ENCODE assay signal across 28 cellular contexts in the genomic region with DNA sequence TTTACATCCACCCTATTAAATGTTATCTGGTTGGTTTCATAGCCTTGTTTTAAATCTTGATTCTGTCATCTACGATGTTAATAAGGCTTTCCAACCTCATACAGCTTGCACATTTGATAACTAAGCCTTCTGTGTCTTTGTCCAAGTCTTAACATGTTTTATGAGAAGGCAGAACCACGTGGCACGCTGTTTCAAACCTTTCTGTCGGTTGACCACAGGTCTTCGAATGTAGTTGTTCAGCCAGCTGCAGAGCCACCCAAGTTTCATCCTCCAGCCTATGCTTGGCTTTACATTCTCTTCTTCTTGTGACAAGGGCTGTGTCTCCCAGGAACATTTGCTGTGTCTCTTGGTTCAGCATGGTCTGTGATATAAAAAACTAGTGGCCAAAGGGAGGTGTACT. TPM values are rescaled to one million over a fixed set of nuclear protein-coding genes. Genes with fewer than 3 reads are reported as not detected.
A peak's percentile ranks its signal among the peaks of the same experiment; 100 is the strongest.
DNase-seq lines count a peak whose midpoint lies in the region; ATAC-seq, FAIRE-seq and TF ChIP-seq lines count a peak whose summit lies in the region.
"Had no signal": no experiment of that assay in that cellular context is flagged by ENCODE, and none has a peak within 500 bp of the region (broad histone marks: within the 10 kb centered on the region; RNA-seq: fewer than 3 reads in every experiment).

No MANE protein-coding gene starts in this region.

- peak; percentile 14 for DNase-seq in GM12865 (ENCODE audit: low read depth)
- no peak for DNase-seq in K562 (ENCODE audit: extremely low read depth in 1 of 4, low spot score in 3 of 4)
- peak; percentile 9 for DNase-seq in mesenteric fat pad (ENCODE audit: low spot score)
- DNase-seq in NCI-H2196 treated with DMSO at 0.1 percent for 48 hours (lab: John Stamatoyannopoulos, UW; ENCODE audit: unreplicated experiment), result no peak
- DNase-seq: C1 segment of cervical spinal cord; CD4-positive, alpha-beta memory T cell; COR-L47; DMS79 treated with DMSO at 0.1 percent for 48 hours; GF-D8; KBM-7; MG63; NCI-H1048; NCI-H1417; NCI-H1694; NCI-H2081; NCI-H226; NCI-H510A; NCI-H69; Peyer's patch; SK-N-SH; SW 1271 had no signal

- intact Hi-C loops in K562 (cut with micrococcal nuclease), result no loop called here

- H3K9me1 ChIP-seq in K562 (ENCODE audit: control insufficient read depth, insufficient read depth, low read length), result peaks cover 2% of the 10 kb centered on the region

- no peak for TF ChIP-seq EP300 in K562 (IDR thresholded peaks at IDR 0.05; ENCODE audit: low read length)

- no peak for TF ChIP-seq RAD21 in K562 (CRISPR knock-in tag; conservative IDR thresholded peaks at IDR 0.05 in 1 of 2, IDR thresholded peaks at IDR 0.05 in 1 of 2)

- no peak for TF ChIP-seq POLR2A in K562 (conservative IDR thresholded peaks at IDR 0.05)

- 61% methylated on average over 5 of the region's 5 CpGs for WGBS in K562 (ENCODE audit: insufficient coverage, low coverage, missing lambda C conversion rate)

- no peaks in the 10 kb centered on the region for H3K79me2 ChIP-seq in K562 (ENCODE audit: control insufficient read depth, insufficient read depth, low read length)

- no peaks in the 10 kb centered on the region for H3K9me3 ChIP-seq in HEK293 (ENCODE audit: control insufficient read depth, insufficient read depth, low read depth, low read length)
- H3K9me3 ChIP-seq in K562 (replicated peaks; ENCODE audit: control insufficient read depth, insufficient read depth, low read depth, low read length), result no peaks in the 10 kb centered on the region
- H3K9me3 ChIP-seq: SK-N-SH had no signal

- H3K4me3 ChIP-seq in GM12865 (ENCODE audit: low read depth, low read length) (no peak overlapping the region), HEK293 (ENCODE audit: low read depth, low read length) (no peak overlapping the region), K562 (no peak overlapping the region)
- H3K4me3 ChIP-seq: MG63, Peyer's patch had no signal

- TF ChIP-seq CTCF in GM12865 (IDR thresholded peaks at IDR 0.05; ENCODE audit: insufficient read depth, low read depth, low read length, missing control alignments) (no peak), HEK293 (tag by site-specific recombination; IDR thresholded peaks at IDR 0.05) (no peak), K562 (IDR thresholded peaks at IDR 0.05 in 2 of 3, conservative IDR thresholded peaks at IDR 0.05 in 1 of 3; ENCODE audit: insufficient read depth in 2 of 3, low read depth in 1 of 3, low read length in 3 of 3) (no peak)

- POLR2A ChIA-PET in HEK293 (lab: Yijun Ruan, JAX) (no interaction called here), K562 (lab: Yijun Ruan, JAX) (interaction anchor here (0.6 kb wide), 1 partner anchor 16 kb away, joined by 3 read pairs; a partner anchor contains a TSS)

- in situ Hi-C loops in K562 (cut with MboI), result loop anchor here (10.0 kb wide), 1 partner anchor 542 kb away; no protein-coding TSS in a partner anchor

- H3K36me3 ChIP-seq in HEK293 (ENCODE audit: control insufficient read depth in 2 of 2, insufficient read depth in 1 of 2, low read length in 2 of 2) (peaks cover 0 to 85% of the 10 kb centered on the region in 2 experiments; a peak in 1 of 3 replicates), K562 (ENCODE audit: control insufficient read depth, insufficient read depth, low read length) (peaks cover 5% of the 10 kb centered on the region; the same call in 1 of the 3 replicates)
- H3K36me3 ChIP-seq: MG63 had no signal

- ATAC-seq in K562 (no peak), GM18858 (IDR thresholded peaks at IDR 0.05; ENCODE audit: unreplicated experiment) (no peak), HG03175 (IDR thresholded peaks at IDR 0.05; ENCODE audit: unreplicated experiment) (no peak)

- H3K27ac ChIP-seq in HEK293 (ENCODE audit: extremely low read depth, low read depth, low read length) (no peak overlapping the region), K562 (ENCODE audit: extremely low read depth, low read depth, low read length) (no peak overlapping the region)
- H3K27ac ChIP-seq: Peyer's patch had no signal

- H2AFZ ChIP-seq in K562 (ENCODE audit: low read depth, low read length), result no peak overlapping the region

- no peak overlapping the region for H3K9ac ChIP-seq in K562 (ENCODE audit: insufficient read depth in 1 of 2, low read depth in 2 of 2, low read length in 2 of 2)
- H3K9ac ChIP-seq: SK-N-SH had no signal

- no peak overlapping the region for H3K4me2 ChIP-seq in K562 (ENCODE audit: insufficient read depth, low read length)
- H3K4me2 ChIP-seq: SK-N-SH had no signal

- no peaks in the 10 kb centered on the region for H4K20me1 ChIP-seq in K562 (replicated peaks; ENCODE audit: control insufficient read depth, insufficient read depth, low read length)

- no peaks in the 10 kb centered on the region for H3K4me1 ChIP-seq in HEK293 (ENCODE audit: control insufficient read depth, insufficient read depth, low read length)
- H3K4me1 ChIP-seq in K562 (replicated peaks in 1 of 2; ENCODE audit: control insufficient read depth in 2 of 2, insufficient read depth in 2 of 2, low read length in 2 of 2), result peaks cover 14 to 22% of the 10 kb centered on the region in 2 experiments; a peak in 4 of 5 replicates

- no TSS peak for BruUV-seq in K562 (replicated peaks; lab: Mats Ljungman, UMichigan)

- CTCF ChIA-PET in HEK293 (lab: Yijun Ruan, JAX), result interaction anchor here (0.6 to 0.7 kb wide), 2 partner anchors 16 to 74 kb away, joined by 3 read pairs; a partner anchor contains a TSS
- CTCF ChIA-PET in K562 (lab: Yijun Ruan, JAX; ENCODE audit: low intra/inter-chr PET ratio), result no interaction called here

- peak; percentile 29 for FAIRE-seq in K562 (lab: Jason Lieb, UNC)
- FAIRE-seq: GM12892, GM19239, H54 had no signal

- H3K27me3 ChIP-seq in K562 (ENCODE audit: control insufficient read depth in 2 of 2, insufficient read depth in 2 of 2, low read length in 2 of 2), result no peaks in the 10 kb centered on the region
- H3K27me3 ChIP-seq: MG63, Peyer's patch had no signal

TF ChIP-seq in K562, 482 proteins besides CTCF, POLR2A, EP300 and RAD21 (continues in another document):
- no peak for TF ChIP-seq PHTF2 (CRISPR knock-in tag; IDR thresholded peaks at IDR 0.05)

RNA-seq across cellular contexts. Expression of a gene that starts 15.7 kb away (rescaled TPM):
- total RNA-seq in K562 (2011; cell fraction: chromatin; rRNA removed; ENCODE audit: low replicate concordance), result 4.3 and 4.4 TPM in 2 replicates
- 0.83 and 2.8 TPM in 2 replicates for total RNA-seq in K562 (2011; cell fraction: nucleolus; rRNA removed)
- total RNA-seq in K562 (2011; cell fraction: nucleoplasm; rRNA removed), result 4.0 and 6.9 TPM in 2 replicates
- total RNA-seq in K562 (2014; rRNA removed) (0.14 and 0.16 TPM in 2 replicates), K562 (2014; rRNA removed; fragmentation: Illumina TruSeq; extraction: Trizol) (0.07 and 0.13 TPM in 2 replicates), K562 (2015; rRNA removed; fragmentation: Illumina TruSeq; extraction: Trizol) (0.11 and 0.15 TPM in 2 replicates), K562 (2021) (0.20 and 0.31 TPM in 2 replicates), mesenteric fat pad (14.0 TPM)
- polyA plus RNA-seq in K562 (2011; rRNA removed) (0.24 and 0.88 TPM in 2 replicates), K562 (2014; fragmentation: Illumina TruSeq; extraction: Trizol) (0.15 TPM in 1 of 2 replicates, not detected in the other), K562 (2014; fragmentation: Nextera tagmentation; extraction: Ambion mirVana) (not detected), K562 (2014; rRNA removed) (0.21 and 0.57 TPM in 2 replicates)
- polyA plus RNA-seq in K562 (2011; cell fraction: cytosol; rRNA removed), result 0.07 and 0.09 TPM in 2 replicates
- 2.7 and 3.1 TPM in 2 replicates for polyA plus RNA-seq in K562 (2011; cell fraction: nucleus; rRNA removed)
- 0.10 and 0.62 TPM in 2 replicates for polyA plus RNA-seq in K562 (2012)
- 0.53 and 1.7 TPM in 2 replicates for polyA minus RNA-seq in K562 (2011; rRNA and poly(A)+ RNA removed)
- not detected in 2 replicates for polyA minus RNA-seq in K562 (2011; cell fraction: cytosol; rRNA and poly(A)+ RNA removed)
- polyA minus RNA-seq in K562 (2011; cell fraction: nucleus; rRNA and poly(A)+ RNA removed), result 0.54 and 1.1 TPM in 2 replicates
- total RNA-seq: HT1080 had no signal
- polyA plus RNA-seq: CD4-positive, alpha-beta memory T cell had no signal

RNA-seq across cellular contexts. Expression of a gene that starts 35.6 kb away (rescaled TPM):
- 96.6 and 129 TPM in 2 replicates for total RNA-seq in K562 (2011; cell fraction: chromatin; rRNA removed; ENCODE audit: low replicate concordance)
- 68.4 and 71.2 TPM in 2 replicates for total RNA-seq in K562 (2011; cell fraction: nucleolus; rRNA removed)
- total RNA-seq in K562 (2011; cell fraction: nucleoplasm; rRNA removed), result 92.8 and 140 TPM in 2 replicates
- total RNA-seq in K562 (2014; rRNA removed), result 5.5 and 6.2 TPM in 2 replicates
- total RNA-seq in K562 (2014; rRNA removed; fragmentation: Illumina TruSeq; extraction: Trizol), result 3.4 and 4.1 TPM in 2 replicates
- total RNA-seq in K562 (2015; rRNA removed; fragmentation: Illumina TruSeq; extraction: Trizol), result 3.2 and 3.4 TPM in 2 replicates
- total RNA-seq in K562 (2021), result 6.1 and 9.4 TPM in 2 replicates
- polyA plus RNA-seq in K562 (2011; rRNA removed), result 10.0 and 18.3 TPM in 2 replicates
- polyA plus RNA-seq in K562 (2011; cell fraction: cytosol; rRNA removed), result 4.0 and 5.7 TPM in 2 replicates
- polyA plus RNA-seq in K562 (2011; cell fraction: nucleus; rRNA removed), result 87.5 and 104 TPM in 2 replicates
- 4.0 and 8.9 TPM in 2 replicates for polyA plus RNA-seq in K562 (2012)
- 4.1 and 4.4 TPM in 2 replicates for polyA plus RNA-seq in K562 (2014; fragmentation: Illumina TruSeq; extraction: Trizol)
- polyA plus RNA-seq in K562 (2014; fragmentation: Nextera tagmentation; extraction: Ambion mirVana), result 1 to 10 TPM in 1 of 2 experiments, under 1 TPM in 1; 0.77 to 1.1 TPM
- 7.7 and 7.9 TPM in 2 replicates for polyA plus RNA-seq in K562 (2014; rRNA removed)
- 13.1 and 17.4 TPM in 2 replicates for polyA minus RNA-seq in K562 (2011; rRNA and poly(A)+ RNA removed)
- polyA minus RNA-seq in K562 (2011; cell fraction: cytosol; rRNA and poly(A)+ RNA removed), result 2.8 and 3.2 TPM in 2 replicates
- 28.9 and 38.0 TPM in 2 replicates for polyA minus RNA-seq in K562 (2011; cell fraction: nucleus; rRNA and poly(A)+ RNA removed)
- total RNA-seq in mesenteric fat pad, result 8.4 TPM
- total RNA-seq: HT1080 had no signal

RNA-seq across cellular contexts. Expression of a gene that starts 47.6 kb away (rescaled TPM):
- total RNA-seq in K562 (2011; cell fraction: chromatin; rRNA removed; ENCODE audit: low replicate concordance), result 11.7 and 21.0 TPM in 2 replicates
- 5.9 and 7.8 TPM in 2 replicates for total RNA-seq in K562 (2011; cell fraction: nucleolus; rRNA removed)
- total RNA-seq in K562 (2011; cell fraction: nucleoplasm; rRNA removed), result 4.5 and 10.5 TPM in 2 replicates
- total RNA-seq in K562 (2014; rRNA removed), result 10.9 and 11.0 TPM in 2 replicates
- total RNA-seq in K562 (2014; rRNA removed; fragmentation: Illumina TruSeq; extraction: Trizol), result 22.0 and 22.2 TPM in 2 replicates
- total RNA-seq in K562 (2015; rRNA removed; fragmentation: Illumina TruSeq; extraction: Trizol), result 17.0 and 20.4 TPM in 2 replicates
- 15.3 and 17.6 TPM in 2 replicates for total RNA-seq in K562 (2021)
- 24.9 and 26.8 TPM in 2 replicates for polyA plus RNA-seq in K562 (2011; rRNA removed)
- polyA plus RNA-seq in K562 (2011; cell fraction: cytosol; rRNA removed), result 21.6 and 30.1 TPM in 2 replicates
- 10.3 and 16.7 TPM in 2 replicates for polyA plus RNA-seq in K562 (2011; cell fraction: nucleus; rRNA removed)
- 15.7 and 22.2 TPM in 2 replicates for polyA plus RNA-seq in K562 (2012)
- 20.3 and 20.6 TPM in 2 replicates for polyA plus RNA-seq in K562 (2014; fragmentation: Illumina TruSeq; extraction: Trizol)
- polyA plus RNA-seq in K562 (2014; fragmentation: Nextera tagmentation; extraction: Ambion mirVana), result 10 to 100 TPM; 24.4 to 31.4 TPM
- polyA plus RNA-seq in K562 (2014; rRNA removed), result 16.1 and 16.5 TPM in 2 replicates
- polyA minus RNA-seq in K562 (2011; rRNA and poly(A)+ RNA removed), result 24.1 and 36.9 TPM in 2 replicates
- 6.4 and 8.9 TPM in 2 replicates for polyA minus RNA-seq in K562 (2011; cell fraction: cytosol; rRNA and poly(A)+ RNA removed)
- polyA minus RNA-seq in K562 (2011; cell fraction: nucleus; rRNA and poly(A)+ RNA removed), result 6.7 and 9.0 TPM in 2 replicates
- 25.9 TPM for total RNA-seq in mesenteric fat pad

Comparison
In these comparisons a context has a peak if more than half of its experiments do, and no peak if none do; other contexts are left out.
1. DNase-seq: peak in GM12865 (single experiment) and mesenteric fat pad (single experiment); none in K562 (0 of 4) and NCI-H2196 treated with DMSO at 0.1 percent for 48 hours (single experiment).